14 cellular contexts compared by ENCODE assay signal in genomic region chr17:7823581-7824001, GRCh38. TPM values are rescaled to one million over a fixed set of nuclear protein-coding genes. Genes with fewer than 3 reads are reported as not detected.
"Had no signal": no experiment of that assay in that cellular context is flagged by ENCODE, and none has a peak within 500 bp of the region (broad histone marks: within the 10 kb centered on the region; RNA-seq: fewer than 3 reads in every experiment).

No MANE protein-coding gene starts in this region.

- H3K4me1 ChIP-seq: colonic mucosa, right atrium auricular region, thyroid gland, uterus had no signal

- H3K9me3 ChIP-seq: colonic mucosa, gastroesophageal sphincter, mucosa of descending colon, right atrium auricular region, thyroid gland, uterus had no signal

- H3K36me3 ChIP-seq: cardiac muscle cell, colonic mucosa, gastroesophageal sphincter, right atrium auricular region, thyroid gland, uterus had no signal

- H3K9me3 Mint-ChIP-seq: naive thymus-derived CD8-positive, alpha-beta T cell; T-helper 2 cell treated with Interferon-gamma antibody and Interleukin-4, amounts not matched to agents 5 μg/mL and 100 μg/mL, for 36 hours had no signal

- H3K27ac ChIP-seq: cardiac muscle cell, colonic mucosa, gastroesophageal sphincter, right atrium auricular region, thyroid gland, uterus had no signal

- H3K4me3 ChIP-seq: cardiac muscle cell, colonic mucosa, gastroesophageal sphincter, mucosa of descending colon, right atrium auricular region, thyroid gland, uterus had no signal

- H3K4me3 Mint-ChIP-seq: activated CD8-positive, alpha-beta T cell treated with anti-CD3 and anti-CD28 coated beads, Interleukin-2, amount 10 ng/mL, durations not matched to agents 7 days and 5 days; naive thymus-derived CD8-positive, alpha-beta T cell; T-helper 2 cell treated with Interferon-gamma antibody and Interleukin-4, amounts not matched to agents 5 μg/mL and 100 μg/mL, for 36 hours had no signal

- H3K27me3 ChIP-seq: cardiac muscle cell, colonic mucosa, gastroesophageal sphincter, right atrium auricular region, thyroid gland, uterus had no signal

- DNase-seq: activated CD8-positive, alpha-beta memory T cell treated with anti-CD3 and anti-CD28 coated beads, Interleukin-2, amount 50 U/mL, for 48 hours; activated CD8-positive, alpha-beta T cell treated with anti-CD3 and anti-CD28 coated beads, Interleukin-2, amount 10 ng/mL, durations not matched to agents 7 days and 5 days; activated naive CD4-positive, alpha-beta T cell; colonic mucosa; mucosa of descending colon; naive thymus-derived CD8-positive, alpha-beta T cell; small intestine; thyroid gland; uterus had no signal

- H3K27ac Mint-ChIP-seq: activated CD8-positive, alpha-beta T cell treated with anti-CD3 and anti-CD28 coated beads, Interleukin-2, amount 10 ng/mL, durations not matched to agents 7 days and 5 days; T-helper 2 cell treated with Interferon-gamma antibody and Interleukin-4, amounts not matched to agents 5 μg/mL and 100 μg/mL, for 36 hours had no signal

- H3K36me3 Mint-ChIP-seq: naive thymus-derived CD8-positive, alpha-beta T cell had no signal

RNA-seq across cellular contexts. Expression of gene TMEM88, which starts 31.3 kb away (rescaled TPM):
- polyA plus RNA-seq: fibroblast of lung; naive thymus-derived CD8-positive, alpha-beta T cell had no signal
